10 cellular contexts compared by ENCODE assay signal in the genomic region with DNA sequence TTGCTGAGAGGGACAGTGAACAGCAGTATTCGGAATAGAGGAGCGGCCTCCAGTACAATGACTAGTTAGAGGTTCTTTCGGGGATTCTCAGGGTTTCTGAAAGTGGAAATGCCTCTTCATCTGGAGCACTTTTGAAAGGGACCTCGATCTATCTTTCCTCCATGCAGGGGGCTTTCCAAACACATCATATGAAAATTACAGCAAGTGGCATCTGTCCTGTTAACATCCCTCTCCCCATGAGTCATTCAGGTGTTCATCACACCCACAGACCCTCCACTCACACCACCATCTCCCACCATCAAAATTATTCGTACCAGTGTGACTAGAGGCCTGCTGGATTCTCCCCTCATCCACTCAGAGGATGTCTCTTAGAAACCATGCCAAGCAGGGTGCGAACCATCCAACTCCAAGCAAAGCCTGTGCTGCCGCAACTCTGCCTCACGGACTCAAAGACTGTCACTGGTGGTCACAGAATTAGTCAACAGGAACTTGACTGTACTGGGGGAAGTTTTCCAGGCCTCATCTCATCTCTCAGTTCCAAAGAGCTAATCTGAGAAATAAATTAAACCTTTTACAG.
DNase-seq lines count a peak whose midpoint lies in the region; ATAC-seq, FAIRE-seq and TF ChIP-seq lines count a peak whose summit lies in the region.
"Had no signal": no experiment of that assay in that cellular context is flagged by ENCODE, and none has a peak within 500 bp of the region (broad histone marks: within the 10 kb centered on the region; RNA-seq: fewer than 3 reads in every experiment).

No MANE protein-coding gene starts in this region.

- H3K4me1 ChIP-seq in H1 (replicated peaks in 1 of 4; ENCODE audit: control insufficient read depth in 3 of 4, insufficient read depth in 4 of 4, low read length in 3 of 4), result no peaks in the 10 kb centered on the region
- H3K4me1 ChIP-seq in foreskin keratinocyte, result peaks cover 5% of the 10 kb centered on the region

- H3K4me2 ChIP-seq in H1 (ENCODE audit: insufficient read depth in 1 of 2, low read depth in 2 of 2, low read length in 2 of 2), result no peak overlapping the region

- H2BK15ac ChIP-seq in H1 (ENCODE audit: low read length), result no peak overlapping the region

- CTCF ChIA-PET in H1 (lab: Charles Lee; ENCODE audit: partially characterized antibody), result interaction anchor here (1.1 kb wide), 1 partner anchor 10 kb away, joined by 3 read pairs; no protein-coding TSS in a partner anchor

- no peak for FAIRE-seq in H1 (lab: Jason Lieb, UNC)

- H3K23ac ChIP-seq in H1 (ENCODE audit: insufficient read length), result no peak overlapping the region

- H2AK5ac ChIP-seq in H1 (ENCODE audit: low read depth, low read length), result no peak overlapping the region

- 0 out of 2 replicates have a peak overlapping the region, but pooled peaks have one; percentile 11 for H2AFZ ChIP-seq in H1 (ENCODE audit: low read length)

- TF ChIP-seq CTCF in H1 (IDR thresholded peaks at IDR 0.05; ENCODE audit: control extremely low read depth in 1 of 3, insufficient read depth in 1 of 3, low read depth in 1 of 3, low read length in 3 of 3) (no peak), lower leg skin (IDR thresholded peaks at IDR 0.05) (no peak), foreskin keratinocyte (conservative IDR thresholded peaks at IDR 0.05) (no peak)

- H3K79me2 ChIP-seq in H1 (ENCODE audit: control insufficient read depth in 1 of 2, insufficient read depth in 2 of 2, low read length in 2 of 2), result no peaks in the 10 kb centered on the region

- WGBS in H1 (ENCODE audit: extremely low coverage in 1 of 2, insufficient coverage in 1 of 2, insufficient read length in 1 of 2, insufficient replicate concordance in 2 of 2, low coverage in 1 of 2, low lambda C conversion rate in 2 of 2, missing lambda C conversion rate in 1 of 2), 2 experiments, result 90% methylated on average over 8 of the region's 8 CpGs; no CpG with 5 or more reads in 1 of the 2 experiments
- WGBS in lower leg skin, 2 donors, result 91 to 94% methylated on average over 8 of the region's 8 CpGs

- no peak overlapping the region for H3K9ac ChIP-seq in H1 (replicated peaks in 1 of 4; ENCODE audit: extremely low read depth in 1 of 4, low read depth in 3 of 4, low read length in 3 of 4)

- TF ChIP-seq POLR2A in H1 (IDR thresholded peaks at IDR 0.05; ENCODE audit: control extremely low read depth in 1 of 2, low read depth in 2 of 2, low read length in 2 of 2) (no peak), lower leg skin (IDR thresholded peaks at IDR 0.05) (no peak)

- H4K91ac ChIP-seq in H1 (replicated peaks; ENCODE audit: insufficient read length, low read length), result no peak overlapping the region

- no peaks in the 10 kb centered on the region for H3K23me2 ChIP-seq in H1 (ENCODE audit: low read depth, low read length)

- TF ChIP-seq EP300 in H1 (IDR thresholded peaks at IDR 0.05; ENCODE audit: borderline replicate concordance in 1 of 2, low read depth in 2 of 2, low read length in 2 of 2), result no peak

- no peak overlapping the region for H3K56ac ChIP-seq in H1 (replicated peaks; ENCODE audit: insufficient read length, low read depth, low read length)

- H2BK20ac ChIP-seq in H1 (ENCODE audit: low read length), result no peak overlapping the region

- no peak overlapping the region for H4K8ac ChIP-seq in H1 (ENCODE audit: extremely low read depth, insufficient read depth, low read length)

- H3K4me3 ChIP-seq in H1 (ENCODE audit: extremely low read depth in 1 of 4, insufficient read depth in 2 of 4, low read depth in 3 of 4, low read length in 4 of 4) (no peak overlapping the region), lower leg skin (ENCODE audit: low read depth, poor library complexity, severe bottlenecking) (no peak overlapping the region)

- H3K14ac ChIP-seq in H1 (ENCODE audit: insufficient read length), result no peak overlapping the region

- H3K79me1 ChIP-seq in H1 (ENCODE audit: low read depth, low read length), result no peaks in the 10 kb centered on the region

- no peak overlapping the region for H2BK12ac ChIP-seq in H1 (ENCODE audit: low read depth, low read length)

- no peaks in the 10 kb centered on the region for H4K20me1 ChIP-seq in H1 (replicated peaks in 1 of 2; ENCODE audit: control insufficient read depth in 1 of 2, insufficient read depth in 2 of 2, low read length in 2 of 2)

- no peak for TF ChIP-seq RAD21 in H1 (IDR thresholded peaks at IDR 0.05 in 1 of 2, conservative IDR thresholded peaks at IDR 0.05 in 1 of 2; ENCODE audit: low read depth in 2 of 2, low read length in 2 of 2)

- no peaks in the 10 kb centered on the region for H3K27me3 ChIP-seq in H1 (replicated peaks in 1 of 4; ENCODE audit: control insufficient read depth in 3 of 4, extremely low read depth in 1 of 4, insufficient read depth in 3 of 4, low read length in 3 of 4)
- no peaks in the 10 kb centered on the region for H3K27me3 ChIP-seq in foreskin keratinocyte

- no peak overlapping the region for H4K5ac ChIP-seq in H1 (ENCODE audit: insufficient read length, low read depth, low read length)

- POLR2A ChIA-PET in H1 (lab: Charles Lee; ENCODE audit: partially characterized antibody), result no interaction called here

- H3K27ac ChIP-seq in H1 (ENCODE audit: low read depth, low read length) (no peak overlapping the region), foreskin keratinocyte (no peak overlapping the region)

- H2BK5ac ChIP-seq in H1 (ENCODE audit: low read depth, low read length), result no peak overlapping the region

- no peak overlapping the region for H3K18ac ChIP-seq in H1 (ENCODE audit: extremely low read depth, low read length)

- intact Hi-C loops in lower leg skin (cut with DNase I; ENCODE audit: low total_unique reads), result no loop called here

- ATAC-seq in GM18498 (IDR thresholded peaks at IDR 0.05; ENCODE audit: unreplicated experiment), result peak; percentile 90
- peak; percentile 86 for ATAC-seq in GM21576 (IDR thresholded peaks at IDR 0.05; ENCODE audit: unreplicated experiment)
- ATAC-seq in foreskin keratinocyte, result no peak
- ATAC-seq: naive thymus-derived CD8-positive, alpha-beta T cell had no signal

- H2BK120ac ChIP-seq in H1 (replicated peaks; ENCODE audit: low read depth, low read length), result no peak overlapping the region

- DNase-seq in HT1080 (ENCODE audit: low read depth) (peak; percentile 2), H1 (ENCODE audit: low read depth in 1 of 2, low spot score in 2 of 2) (no peak), NOMO-1 treated with DMSO at 0.1 percent for 48 hours (lab: John Stamatoyannopoulos, UW; ENCODE audit: unreplicated experiment) (no peak), lower leg skin (ENCODE audit: low spot score in 2 of 2) (no peak), foreskin keratinocyte (no peak), HPDE6-E6E7 (ENCODE audit: extremely low spot score) (no peak)
- DNase-seq: DND-41; naive thymus-derived CD8-positive, alpha-beta T cell had no signal

- no peak overlapping the region for H3K4ac ChIP-seq in H1 (replicated peaks; ENCODE audit: insufficient read length, low read depth, low read length)

- no peaks in the 10 kb centered on the region; a peak in 1 of 8 replicates for H3K36me3 ChIP-seq in H1 (ENCODE audit: control insufficient read depth in 2 of 4, insufficient read depth in 4 of 4, low read length in 3 of 4)

- 0 out of 4 replicates have a peak, but pooled peaks cover 0 to 2% of the 10 kb centered on the region in 2 experiments for H3K9me3 ChIP-seq in H1 (ENCODE audit: insufficient read depth in 2 of 2, low read depth in 1 of 2, low read length in 1 of 2)

TF ChIP-seq in H1, 55 proteins besides CTCF, POLR2A, EP300 and RAD21:
- no peak for TF ChIP-seq KDM5A (IDR thresholded peaks at IDR 0.05; ENCODE audit: low read length)
- no peak for TF ChIP-seq NANOG (IDR thresholded peaks at IDR 0.05; ENCODE audit: insufficient read depth, low read depth, low read length, poor library complexity, severe bottlenecking)
- no peak for TF ChIP-seq SIRT6 (IDR thresholded peaks at IDR 0.05; ENCODE audit: low read length)
- TF ChIP-seq CHD1 (IDR thresholded peaks at IDR 0.05; ENCODE audit: low read depth, low read length), result no peak
- no peak for TF ChIP-seq CBX8 (IDR thresholded peaks at IDR 0.05; ENCODE audit: borderline replicate concordance, low read depth, low read length)
- TF ChIP-seq POLR2AphosphoS5 (IDR thresholded peaks at IDR 0.05; ENCODE audit: low read depth, low read length), result no peak
- TF ChIP-seq PHF8 (conservative IDR thresholded peaks at IDR 0.05; ENCODE audit: low read depth, low read length), result no peak
- TF ChIP-seq TBP (IDR thresholded peaks at IDR 0.05; ENCODE audit: low read depth, low read length), result no peak
